ENCODE assay signal across 32 cellular contexts in genomic region chr3:54537506-54537905, GRCh38.
"Had no signal": no experiment of that assay in that cellular context is flagged by ENCODE, and none has a peak within 500 bp of the region (broad histone marks: within the 10 kb centered on the region; RNA-seq: fewer than 3 reads in every experiment).

No MANE protein-coding gene starts in this region.

- H3K27me3 Mint-ChIP-seq: activated CD4-positive, alpha-beta memory T cell treated with anti-CD3 and anti-CD28 coated beads for 36 hours; activated CD4-positive, alpha-beta T cell treated with anti-CD3 and anti-CD28 coated beads, Interleukin-2, amount 10 ng/mL, durations not matched to agents 24 days and 14 days; activated CD8-positive, alpha-beta memory T cell treated with anti-CD3 and anti-CD28 coated beads, Interleukin-2, amount 10 ng/mL, durations not matched to agents 7 days and 5 days; activated naive CD4-positive, alpha-beta T cell treated with anti-CD3 and anti-CD28 coated beads, Interleukin-2, amount 50 U/mL, for 24 hours; T-helper 17 cell had no signal

- H3K36me3 ChIP-seq: adrenal gland, colonic mucosa had no signal

- H3K27me3 ChIP-seq: adrenal gland, body of pancreas, colonic mucosa had no signal

- ATAC-seq: activated CD4-positive, alpha-beta T cell treated with anti-CD3 and anti-CD28 coated beads for 36 hours; activated CD8-positive, alpha-beta memory T cell treated with anti-CD3 and anti-CD28 coated beads, Interleukin-2, amount 10 ng/mL, durations not matched to agents 7 days and 5 days; activated CD8-positive, alpha-beta T cell treated with anti-CD3 and anti-CD28 coated beads, Interleukin-2, amount 10 ng/mL, durations not matched to agents 7 days and 5 days; activated naive CD8-positive, alpha-beta T cell treated with anti-CD3 and anti-CD28 coated beads, Interleukin-2, amount 50 U/mL, for 24 hours; body of pancreas; T-helper 17 cell had no signal

- H3K27ac ChIP-seq: adrenal gland, body of pancreas, colonic mucosa, epithelial cell of prostate had no signal

- H3K9me3 ChIP-seq: adrenal gland, body of pancreas, colonic mucosa had no signal

- DNase-seq: activated CD4-positive, alpha-beta memory T cell treated with anti-CD3 and anti-CD28 coated beads for 36 hours; activated CD4-positive, alpha-beta T cell treated with anti-CD3 and anti-CD28 coated beads for 36 hours; activated CD4-positive, alpha-beta T cell treated with anti-CD3 and anti-CD28 coated beads, Interleukin-2, amount 10 ng/mL, durations not matched to agents 24 days and 14 days; activated CD4-positive, CD25-positive, alpha-beta regulatory T cell; activated CD4-positive, CD25-positive, alpha-beta regulatory T cell treated with anti-CD3 and anti-CD28 coated beads, Interleukin-2, amount 50 U/mL, for 72 hours; activated CD8-positive, alpha-beta memory T cell treated with anti-CD3 and anti-CD28 coated beads, Interleukin-2, amount 10 ng/mL, durations not matched to agents 7 days and 5 days; activated CD8-positive, alpha-beta memory T cell treated with anti-CD3 and anti-CD28 coated beads, Interleukin-2, amount 50 U/mL, for 4 hours; activated CD8-positive, alpha-beta T cell treated with anti-CD3 and anti-CD28 coated beads, Interleukin-2, amount 10 ng/mL, durations not matched to agents 7 days and 5 days; activated effector memory CD4-positive, alpha-beta T cell treated with anti-CD3 and anti-CD28 coated beads, Interleukin-2, amount 50 U/mL, for 16 hours; activated naive CD4-positive, alpha-beta T cell treated with anti-CD3 and anti-CD28 coated beads for 36 hours; activated naive CD8-positive, alpha-beta T cell treated with anti-CD3 and anti-CD28 coated beads for 36 hours; activated naive CD8-positive, alpha-beta T cell treated with anti-CD3 and anti-CD28 coated beads, Interleukin-2, amount 50 U/mL, for 24 hours; activated T-cell treated with anti-CD3 and anti-CD28 coated beads, Interleukin-2, amount 50 U/mL, for 1 hour; activated T-cell treated with anti-CD3 and anti-CD28 coated beads, Interleukin-2, amount 50 U/mL, for 48 hours; adrenal gland; amygdala; aorta; body of pancreas; central memory CD4-positive, alpha-beta T cell; cerebellar nuclear complex; colonic mucosa; effector CD8-positive, alpha-beta T cell; foreskin fibroblast; head of caudate nucleus; T-helper 17 cell had no signal

- H3K27ac Mint-ChIP-seq: activated CD4-positive, alpha-beta memory T cell treated with anti-CD3 and anti-CD28 coated beads for 36 hours; activated CD4-positive, alpha-beta T cell treated with anti-CD3 and anti-CD28 coated beads for 36 hours; activated CD4-positive, alpha-beta T cell treated with anti-CD3 and anti-CD28 coated beads, Interleukin-2, amount 10 ng/mL, durations not matched to agents 24 days and 14 days; activated CD8-positive, alpha-beta memory T cell treated with anti-CD3 and anti-CD28 coated beads, Interleukin-2, amount 10 ng/mL, durations not matched to agents 7 days and 5 days; activated CD8-positive, alpha-beta T cell treated with anti-CD3 and anti-CD28 coated beads, Interleukin-2, amount 10 ng/mL, durations not matched to agents 7 days and 5 days; activated naive CD4-positive, alpha-beta T cell treated with anti-CD3 and anti-CD28 coated beads for 36 hours; activated naive CD4-positive, alpha-beta T cell treated with anti-CD3 and anti-CD28 coated beads, Interleukin-2, amount 50 U/mL, for 24 hours; activated naive CD8-positive, alpha-beta T cell treated with anti-CD3 and anti-CD28 coated beads for 36 hours; activated naive CD8-positive, alpha-beta T cell treated with anti-CD3 and anti-CD28 coated beads, Interleukin-2, amount 50 U/mL, for 24 hours; activated T-helper 1 cell treated with anti-CD3 and anti-CD28 coated beads, Interleukin-12 subunit alpha, Interleukin-12 subunit beta, Interleukin-2, Interleukin-4 antibody, amounts not matched to agents 30 ng/mL and 10 ng/mL and 1 ng/mL, durations not matched to agents 14 hours and 24 hours and 36 hours; activated T-helper 2 cell treated with anti-CD3 and anti-CD28 coated beads, Interferon-gamma antibody, Interleukin-2, Interleukin-4, amounts not matched to agents 10 μg/mL and 5 μg/mL and 100 μg/mL, durations not matched to agents 14 hours and 24 hours and 36 hours; T-helper 17 cell had no signal

- H3K4me3 ChIP-seq: adrenal gland, body of pancreas, colonic mucosa had no signal

- H3K4me1 ChIP-seq: adrenal gland, body of pancreas, colonic mucosa had no signal

- H3K9me3 Mint-ChIP-seq: activated CD4-positive, alpha-beta memory T cell treated with anti-CD3 and anti-CD28 coated beads for 36 hours; activated CD4-positive, alpha-beta T cell treated with anti-CD3 and anti-CD28 coated beads, Interleukin-2, amount 10 ng/mL, durations not matched to agents 24 days and 14 days; activated naive CD4-positive, alpha-beta T cell treated with anti-CD3 and anti-CD28 coated beads for 36 hours; activated naive CD4-positive, alpha-beta T cell treated with anti-CD3 and anti-CD28 coated beads, Interleukin-2, amount 50 U/mL, for 24 hours; activated naive CD8-positive, alpha-beta T cell treated with anti-CD3 and anti-CD28 coated beads for 36 hours; activated naive CD8-positive, alpha-beta T cell treated with anti-CD3 and anti-CD28 coated beads, Interleukin-2, amount 50 U/mL, for 24 hours; activated T-helper 1 cell treated with anti-CD3 and anti-CD28 coated beads, Interleukin-12 subunit alpha, Interleukin-12 subunit beta, Interleukin-2, Interleukin-4 antibody, amounts not matched to agents 30 ng/mL and 10 ng/mL and 1 ng/mL, durations not matched to agents 14 hours and 24 hours and 36 hours; activated T-helper 2 cell treated with anti-CD3 and anti-CD28 coated beads, Interferon-gamma antibody, Interleukin-2, Interleukin-4, amounts not matched to agents 10 μg/mL and 5 μg/mL and 100 μg/mL, durations not matched to agents 14 hours and 24 hours and 36 hours had no signal

- FAIRE-seq: endometrium, endothelial cell of umbilical vein, frontal cortex had no signal

- H3K36me3 Mint-ChIP-seq: activated CD4-positive, alpha-beta memory T cell treated with anti-CD3 and anti-CD28 coated beads for 36 hours; activated CD8-positive, alpha-beta memory T cell treated with anti-CD3 and anti-CD28 coated beads, Interleukin-2, amount 10 ng/mL, durations not matched to agents 7 days and 5 days; activated naive CD4-positive, alpha-beta T cell treated with anti-CD3 and anti-CD28 coated beads, Interleukin-2, amount 50 U/mL, for 24 hours; activated naive CD8-positive, alpha-beta T cell treated with anti-CD3 and anti-CD28 coated beads for 36 hours had no signal

- H3K4me1 Mint-ChIP-seq: activated CD4-positive, alpha-beta T cell treated with anti-CD3 and anti-CD28 coated beads for 36 hours; activated CD4-positive, alpha-beta T cell treated with anti-CD3 and anti-CD28 coated beads, Interleukin-2, amount 10 ng/mL, durations not matched to agents 24 days and 14 days; activated CD8-positive, alpha-beta memory T cell treated with anti-CD3 and anti-CD28 coated beads, Interleukin-2, amount 10 ng/mL, durations not matched to agents 7 days and 5 days; activated naive CD4-positive, alpha-beta T cell treated with anti-CD3 and anti-CD28 coated beads, Interleukin-2, amount 50 U/mL, for 24 hours; activated naive CD8-positive, alpha-beta T cell treated with anti-CD3 and anti-CD28 coated beads for 36 hours; activated naive CD8-positive, alpha-beta T cell treated with anti-CD3 and anti-CD28 coated beads, Interleukin-2, amount 50 U/mL, for 24 hours; T-helper 17 cell had no signal

- H3K4me3 Mint-ChIP-seq: activated CD4-positive, alpha-beta memory T cell treated with anti-CD3 and anti-CD28 coated beads for 36 hours; activated CD4-positive, alpha-beta T cell treated with anti-CD3 and anti-CD28 coated beads for 36 hours; activated CD4-positive, alpha-beta T cell treated with anti-CD3 and anti-CD28 coated beads, Interleukin-2, amount 10 ng/mL, durations not matched to agents 24 days and 14 days; activated CD8-positive, alpha-beta memory T cell treated with anti-CD3 and anti-CD28 coated beads, Interleukin-2, amount 10 ng/mL, durations not matched to agents 7 days and 5 days; activated CD8-positive, alpha-beta T cell treated with anti-CD3 and anti-CD28 coated beads, Interleukin-2, amount 10 ng/mL, durations not matched to agents 7 days and 5 days; activated naive CD4-positive, alpha-beta T cell treated with anti-CD3 and anti-CD28 coated beads for 36 hours; activated naive CD4-positive, alpha-beta T cell treated with anti-CD3 and anti-CD28 coated beads, Interleukin-2, amount 50 U/mL, for 24 hours; activated naive CD8-positive, alpha-beta T cell treated with anti-CD3 and anti-CD28 coated beads for 36 hours; activated naive CD8-positive, alpha-beta T cell treated with anti-CD3 and anti-CD28 coated beads, Interleukin-2, amount 50 U/mL, for 24 hours; activated T-helper 1 cell treated with anti-CD3 and anti-CD28 coated beads, Interleukin-12 subunit alpha, Interleukin-12 subunit beta, Interleukin-2, Interleukin-4 antibody, amounts not matched to agents 30 ng/mL and 10 ng/mL and 1 ng/mL, durations not matched to agents 14 hours and 24 hours and 36 hours; T-helper 17 cell had no signal
